3 cellular contexts compared by ENCODE assay signal in the genomic region with DNA sequence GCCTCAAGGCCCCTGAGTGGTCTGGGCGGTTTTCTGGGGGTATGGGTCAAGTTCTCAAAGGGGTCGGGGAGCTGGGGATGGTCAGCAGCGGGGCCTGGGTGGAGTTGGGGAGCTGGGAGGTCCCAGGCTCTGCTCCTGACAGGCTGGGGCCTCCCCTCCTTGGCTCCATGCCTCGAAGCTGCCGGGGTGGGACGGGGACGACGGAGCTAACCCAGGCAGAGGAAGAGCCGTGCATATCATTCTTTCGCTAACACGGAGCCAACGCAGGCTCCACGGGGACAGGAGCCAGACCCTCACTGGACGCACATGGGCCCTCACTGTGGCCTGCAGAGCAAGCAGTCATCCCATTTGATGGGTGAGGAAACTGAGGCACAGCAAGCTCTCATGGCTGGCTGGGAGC.
"Had no signal": no experiment of that assay in that cellular context is flagged by ENCODE, and none has a peak within 500 bp of the region (broad histone marks: within the 10 kb centered on the region; RNA-seq: fewer than 3 reads in every experiment).

No MANE protein-coding gene starts in this region.

- DNase-seq: GDM1, GF-D8 had no signal

- ATAC-seq: GM12878 had no signal
